In genomic region chr9:128431207-128431606, GRCh38 we compare ENCODE assay signal across 21 cellular contexts.
"Had no signal": no experiment of that assay in that cellular context is flagged by ENCODE, and none has a peak within 500 bp of the region (broad histone marks: within the 10 kb centered on the region; RNA-seq: fewer than 3 reads in every experiment).

No MANE protein-coding gene starts in this region.

- H3K9ac ChIP-seq: parathyroid adenoma had no signal

- H3K27ac Mint-ChIP-seq: stimulated activated memory B cell treated with anti-CD40 and anti-IgM and Interleukin-4, amounts not matched to agents 10 μg/mL and 1 μg/mL and 100 μg/mL, for 72 hours; stimulated activated naive CD8-positive, alpha-beta T cell treated with anti-CD3 and anti-CD28 coated beads, Interleukin-15, Interleukin-2, amounts not matched to agents 100 ng/mL and 50 ng/mL, for 24 hours had no signal

- H3K4me3 Mint-ChIP-seq: naive thymus-derived CD8-positive, alpha-beta T cell; stimulated activated memory B cell treated with anti-CD40 and anti-IgM and Interleukin-4, amounts not matched to agents 10 μg/mL and 1 μg/mL and 100 μg/mL, for 72 hours; stimulated activated naive CD8-positive, alpha-beta T cell treated with anti-CD3 and anti-CD28 coated beads, Interleukin-15, Interleukin-2, amounts not matched to agents 100 ng/mL and 50 ng/mL, for 24 hours had no signal

- H3K27me3 ChIP-seq: heart right ventricle, spleen, upper lobe of left lung, uterus had no signal

- H3K9me3 ChIP-seq: heart right ventricle, mucosa of descending colon, psoas muscle, spleen, upper lobe of left lung, uterus had no signal

- H3K9me3 Mint-ChIP-seq: naive thymus-derived CD8-positive, alpha-beta T cell; stimulated activated memory B cell treated with anti-CD40 and anti-IgM and Interleukin-4, amounts not matched to agents 10 μg/mL and 1 μg/mL and 100 μg/mL, for 72 hours; stimulated activated naive CD8-positive, alpha-beta T cell treated with anti-CD3 and anti-CD28 coated beads, Interleukin-15, Interleukin-2, amounts not matched to agents 100 ng/mL and 50 ng/mL, for 24 hours had no signal

- H3K4me1 ChIP-seq: heart right ventricle, parathyroid adenoma, psoas muscle, spleen, upper lobe of left lung, uterus had no signal

- H3K27me3 Mint-ChIP-seq: naive thymus-derived CD8-positive, alpha-beta T cell; stimulated activated memory B cell treated with anti-CD40 and anti-IgM and Interleukin-4, amounts not matched to agents 10 μg/mL and 1 μg/mL and 100 μg/mL, for 72 hours; stimulated activated naive CD8-positive, alpha-beta T cell treated with anti-CD3 and anti-CD28 coated beads, Interleukin-15, Interleukin-2, amounts not matched to agents 100 ng/mL and 50 ng/mL, for 24 hours had no signal

- H2AFZ ChIP-seq: parathyroid adenoma had no signal

- H3K27ac ChIP-seq: coronary artery, heart right ventricle, parathyroid adenoma, psoas muscle, spleen, upper lobe of left lung, uterus had no signal

- H3K4me3 ChIP-seq: coronary artery, heart right ventricle, mucosa of descending colon, psoas muscle, spleen, upper lobe of left lung, uterus had no signal

- H3K79me2 ChIP-seq: parathyroid adenoma had no signal

- H3K36me3 Mint-ChIP-seq: naive thymus-derived CD8-positive, alpha-beta T cell; stimulated activated memory B cell treated with anti-CD40 and anti-IgM and Interleukin-4, amounts not matched to agents 10 μg/mL and 1 μg/mL and 100 μg/mL, for 72 hours had no signal

- ATAC-seq: heart right ventricle; left lobe of liver; mucosa of descending colon; naive thymus-derived CD8-positive, alpha-beta T cell; psoas muscle; sciatic nerve; stimulated activated memory B cell treated with anti-CD40 and anti-IgM and Interleukin-4, amounts not matched to agents 10 μg/mL and 1 μg/mL and 100 μg/mL, for 72 hours had no signal

- H3K4me1 Mint-ChIP-seq: naive thymus-derived CD8-positive, alpha-beta T cell; stimulated activated memory B cell treated with anti-CD40 and anti-IgM and Interleukin-4, amounts not matched to agents 10 μg/mL and 1 μg/mL and 100 μg/mL, for 72 hours had no signal

- DNase-seq: cerebellar nuclear complex; effector CD8-positive, alpha-beta T cell; foreskin melanocyte; heart right ventricle; kidney glomerular epithelial cell; mammary epithelial cell; mucosa of descending colon; naive thymus-derived CD8-positive, alpha-beta T cell; psoas muscle; spleen; stimulated activated CD4-positive, alpha-beta T cell treated with anti-CD3 and anti-CD28 coated beads, Interleukin-15, amount 100 ng/mL, for 24 hours; stimulated activated CD4-positive, alpha-beta T cell treated with anti-CD3 and anti-CD28 coated beads, Interleukin-1b, Interleukin-23, amount 100 ng/mL, for 48 hours; stimulated activated CD4-positive, alpha-beta T cell treated with anti-CD3 and anti-CD28 coated beads, Interleukin-4, amount 100 ng/mL, for 24 hours; upper lobe of left lung; uterus had no signal

- H3K36me3 ChIP-seq: spleen, uterus had no signal
